In genomic region chr10:26466531-26466930, GRCh38 we compare ENCODE assay signal across 1 cellular context. TPM values are rescaled to one million over a fixed set of nuclear protein-coding genes. Genes with fewer than 3 reads are reported as not detected.
"Had no signal": no experiment of that assay in that cellular context is flagged by ENCODE, and none has a peak within 500 bp of the region (broad histone marks: within the 10 kb centered on the region; RNA-seq: fewer than 3 reads in every experiment).

No MANE protein-coding gene starts in this region.

RNA-seq across cellular contexts. Expression of gene APBB1IP, which starts 28.4 kb away (rescaled TPM):
- total RNA-seq: foreskin keratinocyte had no signal
- polyA plus RNA-seq: foreskin keratinocyte had no signal
